1 cellular context compared by ENCODE assay signal in the genomic region with DNA sequence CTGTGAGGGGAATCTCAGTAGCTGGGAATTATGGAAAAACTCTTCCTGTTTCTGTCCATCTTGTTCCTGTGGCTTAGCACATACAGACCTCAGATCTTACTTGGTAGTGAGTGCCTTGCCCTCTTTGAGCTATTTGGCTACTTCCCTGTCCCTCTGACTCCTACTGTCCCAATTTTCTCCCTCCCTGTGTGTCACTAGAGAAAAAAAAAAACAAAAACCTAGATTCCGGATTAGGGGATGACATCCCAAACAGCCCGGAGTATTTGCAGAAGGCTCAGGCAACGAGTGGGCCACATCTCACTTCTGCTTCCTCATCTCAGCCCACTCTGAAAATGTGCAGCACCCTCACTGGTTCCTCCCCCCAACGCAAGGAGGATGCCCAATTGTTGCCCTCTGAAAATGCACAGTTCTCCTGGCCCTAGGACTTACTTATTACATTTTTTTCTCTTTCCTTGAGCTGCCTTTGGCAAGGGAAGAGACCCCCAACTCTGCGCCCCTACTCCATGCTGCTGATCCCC.
TF ChIP-seq lines count a peak whose summit lies in the region.

No MANE protein-coding gene starts in this region.

TF ChIP-seq in HEK293T, 16 proteins besides CTCF, POLR2A, EP300 and RAD21 (continued from another document):
- TF ChIP-seq, protein P1, sequence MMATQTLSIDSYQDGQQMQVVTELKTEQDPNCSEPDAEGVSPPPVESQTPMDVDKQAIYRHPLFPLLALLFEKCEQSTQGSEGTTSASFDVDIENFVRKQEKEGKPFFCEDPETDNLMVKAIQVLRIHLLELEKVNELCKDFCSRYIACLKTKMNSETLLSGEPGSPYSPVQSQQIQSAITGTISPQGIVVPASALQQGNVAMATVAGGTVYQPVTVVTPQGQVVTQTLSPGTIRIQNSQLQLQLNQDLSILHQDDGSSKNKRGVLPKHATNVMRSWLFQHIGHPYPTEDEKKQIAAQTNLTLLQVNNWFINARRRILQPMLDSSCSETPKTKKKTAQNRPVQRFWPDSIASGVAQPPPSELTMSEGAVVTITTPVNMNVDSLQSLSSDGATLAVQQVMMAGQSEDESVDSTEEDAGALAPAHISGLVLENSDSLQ (IDR thresholded peaks at IDR 0.05): no peak
- TF ChIP-seq FOXA1 (IDR thresholded peaks at IDR 0.05): no peak
- TF ChIP-seq FOXM1 (IDR thresholded peaks at IDR 0.05; ENCODE audit: borderline replicate concordance): no peak
- TF ChIP-seq NFRKB (IDR thresholded peaks at IDR 0.05): no peak
- no peak for TF ChIP-seq SUZ12 (IDR thresholded peaks at IDR 0.05)
- no peak for TF ChIP-seq LEF1 (IDR thresholded peaks at IDR 0.05; ENCODE audit: borderline replicate concordance)
- no peak for TF ChIP-seq HDGF (IDR thresholded peaks at IDR 0.05; ENCODE audit: borderline replicate concordance)
- TF ChIP-seq SP1 (IDR thresholded peaks at IDR 0.05): no peak
- no peak for TF ChIP-seq FOXK2 (IDR thresholded peaks at IDR 0.05)
- TF ChIP-seq ZNF384 (IDR thresholded peaks at IDR 0.05): no peak
- no peak for TF ChIP-seq ARNT (IDR thresholded peaks at IDR 0.05)
- no peak for TF ChIP-seq TARDBP (IDR thresholded peaks at IDR 0.05)
